4 cellular contexts compared by ENCODE assay signal in genomic region chr4:26475716-26476115, GRCh38. TPM values are rescaled to one million over a fixed set of nuclear protein-coding genes. Genes with fewer than 3 reads are reported as not detected.
"Had no signal": no experiment of that assay in that cellular context is flagged by ENCODE, and none has a peak within 500 bp of the region (broad histone marks: within the 10 kb centered on the region; RNA-seq: fewer than 3 reads in every experiment).

No MANE protein-coding gene starts in this region.

- H3K4me3 ChIP-seq: GM12878 had no signal

- ATAC-seq: GM12878 had no signal

- DNase-seq: GDM1, GF-D8 had no signal

RNA-seq across cellular contexts. Expression of gene CCKAR, which starts 14.6 kb away (rescaled TPM):
- total RNA-seq: G401, GM12878 had no signal
